ENCODE assay signal across 22 cellular contexts in genomic region chr6:148624025-148624424, GRCh38.
DNase-seq lines count a peak whose midpoint lies in the region; ATAC-seq and TF ChIP-seq lines count a peak whose summit lies in the region.
"Had no signal": no experiment of that assay in that cellular context is flagged by ENCODE, and none has a peak within 500 bp of the region (broad histone marks: within the 10 kb centered on the region; RNA-seq: fewer than 3 reads in every experiment).

No MANE protein-coding gene starts in this region.

- DNase-seq in MCF 10A (ENCODE audit: unreplicated experiment), result peak; percentile 52
- DNase-seq in breast epithelium (ENCODE audit: low spot score in 2 of 2), result no peak
- DNase-seq in amniotic epithelial cell (ENCODE audit: low read depth), result peak; percentile 4
- DNase-seq in iris pigment epithelial cell (ENCODE audit: low read depth), result peak; percentile 17
- DNase-seq in upper lobe of right lung, result no peak
- DNase-seq in ureter (ENCODE audit: low spot score), result no peak
- no peak for DNase-seq in stimulated activated naive B cell treated with anti-CD40 and anti-IgM and Interleukin-4, amounts not matched to agents 10 μg/mL and 1 μg/mL and 100 μg/mL, for 72 hours
- DNase-seq: activated CD4-positive, alpha-beta T cell treated with anti-CD3 and anti-CD28 coated beads for 36 hours; activated effector memory CD4-positive, alpha-beta T cell treated with Interleukin-2 at 50 U/mL for 16 hours; caudate nucleus; GDM1; heart right ventricle; naive thymus-derived CD8-positive, alpha-beta T cell; NCI-H1694 treated with DMSO at 0.1 percent for 48 hours; NCI-H226; Peyer's patch; SK-N-SH; small intestine; stimulated activated CD4-positive, alpha-beta T cell treated with anti-CD3 and anti-CD28 coated beads, Interleukin-2, amount 100 ng/mL, for 48 hours had no signal

- H3K27ac ChIP-seq in breast epithelium (no peak overlapping the region), upper lobe of right lung (no peak overlapping the region)
- H3K27ac ChIP-seq: heart right ventricle, Peyer's patch had no signal

- no peak overlapping the region for H3K4me3 Mint-ChIP-seq in MCF 10A (ENCODE audit: unreplicated experiment)
- no peak overlapping the region for H3K4me3 Mint-ChIP-seq in stimulated activated naive B cell treated with anti-CD40 and anti-IgM and Interleukin-4, amounts not matched to agents 10 μg/mL and 1 μg/mL and 100 μg/mL, for 72 hours
- H3K4me3 Mint-ChIP-seq: activated CD4-positive, alpha-beta T cell treated with anti-CD3 and anti-CD28 coated beads for 36 hours; naive thymus-derived CD8-positive, alpha-beta T cell had no signal

- no peaks in the 10 kb centered on the region for H3K9me3 Mint-ChIP-seq in MCF 10A (ENCODE audit: unreplicated experiment)
- H3K9me3 Mint-ChIP-seq in stimulated activated naive B cell treated with anti-CD40 and anti-IgM and Interleukin-4, amounts not matched to agents 10 μg/mL and 1 μg/mL and 100 μg/mL, for 72 hours, result no peaks in the 10 kb centered on the region
- H3K9me3 Mint-ChIP-seq: naive thymus-derived CD8-positive, alpha-beta T cell had no signal

- H3K27ac Mint-ChIP-seq in MCF 10A (ENCODE audit: low read depth, unreplicated experiment), result peak overlapping the region; percentile 64
- H3K27ac Mint-ChIP-seq in stimulated activated naive B cell treated with anti-CD40 and anti-IgM and Interleukin-4, amounts not matched to agents 10 μg/mL and 1 μg/mL and 100 μg/mL, for 72 hours, result no peak overlapping the region
- H3K27ac Mint-ChIP-seq: activated CD4-positive, alpha-beta T cell treated with anti-CD3 and anti-CD28 coated beads for 36 hours; naive thymus-derived CD8-positive, alpha-beta T cell had no signal

- POLR2A ChIA-PET in MCF 10A (lab: Yijun Ruan, JAX), result interaction anchor here (0.6 to 1.1 kb wide), 5 partner anchors 8 to 921 kb away, joined by 3 to 5 read pairs (median 3); no protein-coding TSS in a partner anchor

- H3K27me3 Mint-ChIP-seq in MCF 10A (ENCODE audit: insufficient read depth, unreplicated experiment), result no peaks in the 10 kb centered on the region
- H3K27me3 Mint-ChIP-seq in stimulated activated naive B cell treated with anti-CD40 and anti-IgM and Interleukin-4, amounts not matched to agents 10 μg/mL and 1 μg/mL and 100 μg/mL, for 72 hours, result no peaks in the 10 kb centered on the region

- no peaks in the 10 kb centered on the region for H3K36me3 ChIP-seq in breast epithelium
- no peaks in the 10 kb centered on the region for H3K36me3 ChIP-seq in upper lobe of right lung
- H3K36me3 ChIP-seq: BLaER1 treated with 17β-estradiol and CSF1 and Interleukin-3, amounts not matched to agents 10 nM and 100 nM; heart right ventricle; Peyer's patch had no signal

- TF ChIP-seq CTCF in MCF 10A (IDR thresholded peaks at IDR 0.05; ENCODE audit: unreplicated experiment) (no peak), breast epithelium (IDR thresholded peaks at IDR 0.05) (no peak), upper lobe of right lung (IDR thresholded peaks at IDR 0.05) (no peak)

- peaks cover 10% of the 10 kb centered on the region for H3K4me1 Mint-ChIP-seq in MCF 10A (ENCODE audit: insufficient read depth, unreplicated experiment)
- peaks cover 0 to 2% of the 10 kb centered on the region in 2 donors for H3K4me1 Mint-ChIP-seq in stimulated activated naive B cell treated with anti-CD40 and anti-IgM and Interleukin-4, amounts not matched to agents 10 μg/mL and 1 μg/mL and 100 μg/mL, for 72 hours
- H3K4me1 Mint-ChIP-seq: activated CD4-positive, alpha-beta T cell treated with anti-CD3 and anti-CD28 coated beads for 36 hours; naive thymus-derived CD8-positive, alpha-beta T cell had no signal

- no peak for TF ChIP-seq POLR2A in breast epithelium (IDR thresholded peaks at IDR 0.05)

- no peak overlapping the region for H3K4me3 ChIP-seq in breast epithelium
- no peak overlapping the region for H3K4me3 ChIP-seq in upper lobe of right lung
- H3K4me3 ChIP-seq: BLaER1 treated with 17β-estradiol and CSF1 and Interleukin-3, amounts not matched to agents 10 nM and 100 nM; heart right ventricle; Peyer's patch had no signal

- BruUV-seq in MCF 10A (replicated peaks; lab: Mats Ljungman, UMichigan), result no TSS peak

- CTCF ChIA-PET in MCF 10A (lab: Yijun Ruan, JAX), result interaction anchor here (1.2 kb wide), 1 partner anchor 14 kb away, joined by 3 read pairs; no protein-coding TSS in a partner anchor

- ATAC-seq in upper lobe of right lung, result peak; percentile 93
- ATAC-seq in stimulated activated naive B cell treated with anti-CD40 and anti-IgM and Interleukin-4, amounts not matched to agents 10 μg/mL and 1 μg/mL and 100 μg/mL, for 72 hours (replicated peaks), result no peak
- ATAC-seq in GM19455 (IDR thresholded peaks at IDR 0.05; ENCODE audit: unreplicated experiment), result no peak
- ATAC-seq: activated CD4-positive, alpha-beta T cell treated with anti-CD3 and anti-CD28 coated beads for 36 hours; esophagus mucosa; naive thymus-derived CD8-positive, alpha-beta T cell had no signal

- H3K9me3 ChIP-seq in breast epithelium, result no peaks in the 10 kb centered on the region
- H3K9me3 ChIP-seq in upper lobe of right lung, result no peaks in the 10 kb centered on the region
- H3K9me3 ChIP-seq: BLaER1 treated with 17β-estradiol and CSF1 and Interleukin-3, amounts not matched to agents 10 nM and 100 nM; heart right ventricle; Peyer's patch; SK-N-SH had no signal

- H3K4me1 ChIP-seq in breast epithelium (no peaks in the 10 kb centered on the region), upper lobe of right lung (peaks cover 3% of the 10 kb centered on the region)
- H3K4me1 ChIP-seq: Peyer's patch had no signal

- intact Hi-C loops in MCF 10A (cut with micrococcal nuclease), result no loop called here
- intact Hi-C loops in breast epithelium (cut with DNase I; ENCODE audit: low total_unique reads), result no loop called here
- intact Hi-C loops in upper lobe of right lung (cut with DNase I), result no loop called here

- H3K27me3 ChIP-seq in breast epithelium (no peaks in the 10 kb centered on the region), upper lobe of right lung (no peaks in the 10 kb centered on the region)
- H3K27me3 ChIP-seq: BLaER1 treated with 17β-estradiol and CSF1 and Interleukin-3, amounts not matched to agents 10 nM and 100 nM; heart right ventricle; Peyer's patch had no signal

- no peaks in the 10 kb centered on the region for H3K36me3 Mint-ChIP-seq in MCF 10A (ENCODE audit: insufficient read depth, unreplicated experiment)
- H3K36me3 Mint-ChIP-seq in stimulated activated naive B cell treated with anti-CD40 and anti-IgM and Interleukin-4, amounts not matched to agents 10 μg/mL and 1 μg/mL and 100 μg/mL, for 72 hours, result no peaks in the 10 kb centered on the region
- H3K36me3 Mint-ChIP-seq: naive thymus-derived CD8-positive, alpha-beta T cell had no signal

Comparison
In these comparisons a context has a peak if more than half of its experiments do, and no peak if none do; other contexts are left out.
1. DNase-seq: peak in MCF 10A (single experiment), amniotic epithelial cell (single experiment) and iris pigment epithelial cell (single experiment); none in breast epithelium (0 of 2), upper lobe of right lung (single experiment), ureter (single experiment) and stimulated activated naive B cell treated with anti-CD40 and anti-IgM and Interleukin-4, amounts not matched to agents 10 μg/mL and 1 μg/mL and 100 μg/mL, for 72 hours (single experiment).